1 cellular context compared by ENCODE assay signal in the genomic region with DNA sequence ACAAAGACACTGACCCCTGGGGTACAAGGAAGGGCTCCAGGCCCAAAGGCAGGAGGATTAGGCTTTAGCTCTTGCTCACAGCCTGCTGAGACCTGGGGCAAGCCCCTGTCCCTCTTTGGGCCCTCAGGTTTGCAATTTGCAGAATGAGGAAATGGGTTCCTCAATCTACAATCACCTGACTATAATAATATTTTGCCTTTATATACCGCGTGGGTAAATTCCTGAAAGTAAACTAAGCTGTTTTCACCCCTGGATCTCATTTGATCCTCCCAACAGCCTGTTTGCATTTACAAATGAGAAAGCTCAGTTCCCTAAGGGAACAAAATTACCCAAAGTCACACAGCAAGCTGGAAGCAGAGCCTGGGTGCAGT.
A peak's percentile ranks its signal among the peaks of the same experiment; 100 is the strongest.
TF ChIP-seq lines count a peak whose summit lies in the region.

No MANE protein-coding gene starts in this region.

TF ChIP-seq in GM12878, 131 proteins besides CTCF, POLR2A, EP300 and RAD21:
- TF ChIP-seq YY1 (IDR thresholded peaks at IDR 0.05; ENCODE audit: low read depth, low read length) (no peak), SPI1 (IDR thresholded peaks at IDR 0.05; ENCODE audit: borderline replicate concordance, insufficient read depth, low read depth, low read length) (peak; percentile 49; the same call in 1 of the 2 replicates), KDM1A (IDR thresholded peaks at IDR 0.05; ENCODE audit: borderline replicate concordance) (no peak), HSF1 (IDR thresholded peaks at IDR 0.05; ENCODE audit: low read depth, low read length) (no peak), ETV6 (conservative IDR thresholded peaks at IDR 0.05 in 1 of 2, IDR thresholded peaks at IDR 0.05 in 1 of 2; ENCODE audit: borderline replicate concordance in 1 of 2, low read depth in 1 of 2) (no peak), RELB (IDR thresholded peaks at IDR 0.05; ENCODE audit: low read depth) (no peak), ATF2 (IDR thresholded peaks at IDR 0.05; ENCODE audit: low read length) (no peak)
